In genomic region chr20:63178445-63178818, GRCh38 we compare ENCODE assay signal across 12 cellular contexts. TPM values are rescaled to one million over a fixed set of nuclear protein-coding genes. Genes with fewer than 3 reads are reported as not detected.
A peak's percentile ranks its signal among the peaks of the same experiment; 100 is the strongest.
DNase-seq lines count a peak whose midpoint lies in the region; ATAC-seq lines count a peak whose summit lies in the region.
"Had no signal": no experiment of that assay in that cellular context is flagged by ENCODE, and none has a peak within 500 bp of the region (broad histone marks: within the 10 kb centered on the region; RNA-seq: fewer than 3 reads in every experiment).

No MANE protein-coding gene starts in this region.

- intact Hi-C loops in right cardiac atrium (cut with DNase I) (loop anchor here in 1 of 4 donors (10.0 kb wide), 1 partner anchor 124 kb away; no protein-coding TSS in a partner anchor), left ventricle myocardium superior (cut with micrococcal nuclease) (no loop called here)

- H3K36me3 ChIP-seq in adipocyte (ENCODE audit: control insufficient read depth, insufficient read depth, low read length, severe bottlenecking) (no peaks in the 10 kb centered on the region), urinary bladder (ENCODE audit: insufficient read depth) (no peaks in the 10 kb centered on the region)

- H3K9ac ChIP-seq in adipocyte (ENCODE audit: low read length) = no peak overlapping the region

- H3K9me3 ChIP-seq in right cardiac atrium (ENCODE audit: control insufficient read depth, low read length) (no peaks in the 10 kb centered on the region), adipocyte (ENCODE audit: control insufficient read depth, low read length) (no peaks in the 10 kb centered on the region)
- H3K9me3 ChIP-seq: mucosa of descending colon had no signal

- H3K4me3 ChIP-seq in right cardiac atrium (ENCODE audit: low read length) (peak overlapping the region; percentile 33), adipocyte (ENCODE audit: low read length) (no peak overlapping the region), urinary bladder (ENCODE audit: low read depth, low read length) (peak overlapping the region; percentile 27)
- H3K4me3 ChIP-seq: mucosa of descending colon had no signal

- H3K27ac ChIP-seq in right cardiac atrium (ENCODE audit: low read length) (no peak overlapping the region), urinary bladder (ENCODE audit: low read depth) (no peak overlapping the region)

- ATAC-seq in right cardiac atrium = no peak
- ATAC-seq in left ventricle myocardium superior = no peak
- no peak for ATAC-seq in HG02981 (IDR thresholded peaks at IDR 0.05; ENCODE audit: unreplicated experiment)

- H3K27me3 ChIP-seq in right cardiac atrium (ENCODE audit: control insufficient read depth, insufficient read depth) (no peaks in the 10 kb centered on the region), adipocyte (replicated peaks; ENCODE audit: control insufficient read depth, insufficient read depth, low read length) (peaks cover 45% of the 10 kb centered on the region)

- DNase-seq in right cardiac atrium = no peak
- no peak for DNase-seq in left ventricle myocardium superior
- peak; percentile 11 for DNase-seq in adipocyte (ENCODE audit: low read depth)
- peak; percentile 70 for DNase-seq in iPS-NIHi7 (ENCODE audit: extremely low spot score)
- no peak for DNase-seq in HK-2 (ENCODE audit: unreplicated experiment)
- no peak for DNase-seq in putamen (ENCODE audit: low spot score)
- DNase-seq: KBM-7, mucosa of descending colon, NCI-H187 had no signal

- 1% methylated on average over 48 of the region's 48 CpGs for WGBS in right cardiac atrium
- 2% methylated on average over 48 of the region's 48 CpGs for WGBS in urinary bladder

- H3K4me1 ChIP-seq in right cardiac atrium (ENCODE audit: control insufficient read depth, insufficient read depth, low read length) (no peaks in the 10 kb centered on the region), adipocyte (ENCODE audit: control insufficient read depth, insufficient read depth, low read length) (no peaks in the 10 kb centered on the region), urinary bladder (ENCODE audit: insufficient read depth) (peaks cover 7% of the 10 kb centered on the region)

RNA-seq across cellular contexts. Expression of gene YTHDF1, which starts 37.5 kb away (rescaled TPM):
- total RNA-seq in right cardiac atrium = 10 to 100 TPM; 23.0 to 27.6 (median 25.2) TPM
- 15.3 TPM for polyA plus RNA-seq in right cardiac atrium
- 24.3 TPM for total RNA-seq in left ventricle myocardium superior
- 16.7 TPM for total RNA-seq in urinary bladder
- 24.0 TPM for polyA plus RNA-seq in urinary bladder

RNA-seq across cellular contexts. Expression of gene BIRC7, which starts 57.3 kb away (rescaled TPM):
- total RNA-seq in right cardiac atrium (not detected), left ventricle myocardium superior (not detected), urinary bladder (not detected)
- polyA plus RNA-seq in right cardiac atrium (not detected), urinary bladder (0.18 TPM)
- total RNA-seq: bronchial epithelial cell had no signal

Comparison
In these comparisons a context has a peak if more than half of its experiments do, and no peak if none do; other contexts are left out.
1. DNase-seq: peak in adipocyte (single experiment) and iPS-NIHi7 (single experiment); none in right cardiac atrium (0 of 3), left ventricle myocardium superior (single experiment), HK-2 (single experiment) and putamen (single experiment).